Comparison of ENCODE assay signal across 8 cellular contexts in genomic region chr11:120303004-120303637, GRCh38. TPM values are rescaled to one million over a fixed set of nuclear protein-coding genes. Genes with fewer than 3 reads are reported as not detected.
A peak's percentile ranks its signal among the peaks of the same experiment; 100 is the strongest.
DNase-seq lines count a peak whose midpoint lies in the region; ATAC-seq and TF ChIP-seq lines count a peak whose summit lies in the region.

No MANE protein-coding gene starts in this region.

- TF ChIP-seq POLR2A in thyroid gland (IDR thresholded peaks at IDR 0.05) = no peak

- no peak overlapping the region for H3K9ac ChIP-seq in PC-3 (ENCODE audit: low read length)

- no peaks in the 10 kb centered on the region for H4K20me1 ChIP-seq in PC-3 (ENCODE audit: low read length)

- peak; percentile 23 for ATAC-seq in PC-3

- peak; percentile 100 for TF ChIP-seq CTCF in PC-3 (conservative IDR thresholded peaks at IDR 0.05; ENCODE audit: low read depth, low read length)
- peak; percentile 99 for TF ChIP-seq CTCF in fibroblast of the aortic adventitia (IDR thresholded peaks at IDR 0.05; ENCODE audit: insufficient read depth, low read length)
- peak; percentile 52 for TF ChIP-seq CTCF in neutrophil (IDR thresholded peaks at IDR 0.05)
- peak; percentile 50 to 77 (median 62) for TF ChIP-seq CTCF in thyroid gland (IDR thresholded peaks at IDR 0.05)

- POLR2A ChIA-PET in PC-3 (lab: Charles Lee; ENCODE audit: unreplicated experiment) = interaction anchor here (0.6 kb wide), 1 partner anchor 23 kb away, joined by 10 read pairs; no protein-coding TSS in a partner anchor

- CTCF ChIA-PET in PC-3 (lab: Charles Lee) = interaction anchor here (0.5 to 1.6 kb wide), 11 partner anchors 15 to 86 kb away, joined by 3 to 5 read pairs (median 4); partner anchors contain the start of gene TLCD5

- H2AFZ ChIP-seq in PC-3 (ENCODE audit: low read length) = peak overlapping the region; percentile 30; the same call in 1 of the 2 replicates

- H3K9me3 ChIP-seq in PC-3 (ENCODE audit: low read length) (no peaks in the 10 kb centered on the region), neutrophil (no peaks in the 10 kb centered on the region), thyroid gland (no peaks in the 10 kb centered on the region)

- DNase-seq in NCI-H510A treated with DMSO at 0.1 percent for 48 hours (lab: John Stamatoyannopoulos, UW) = peak; percentile 22
- DNase-seq in NCI-H510A (lab: John Stamatoyannopoulos, UW) = no peak
- peak in 54 of 76 experiments; percentile 4 to 75 (median 44) for DNase-seq in HUDEP-2 (lab: John Stamatoyannopoulos, UW; ENCODE audit: unreplicated experiment in 76 of 76)
- DNase-seq in PC-3 = peak; percentile 93
- DNase-seq in activated T-cell treated with anti-CD3 and anti-CD28 coated beads, Interleukin-2, amount 50 U/mL, for 48 hours = peak; percentile 76 to 78
- peak; percentile 88 for DNase-seq in fibroblast of the aortic adventitia (ENCODE audit: low read depth)
- DNase-seq in thyroid gland = peak; percentile 53 to 66

- H3K4me2 ChIP-seq in PC-3 (ENCODE audit: low read length) = peak overlapping the region; percentile 58

- H3K27ac ChIP-seq in PC-3 (ENCODE audit: low read length) = no peak overlapping the region
- H3K27ac ChIP-seq in neutrophil = no peak overlapping the region
- peak overlapping the region; percentile 63 to 68 (median 64) for H3K27ac ChIP-seq in thyroid gland

- peaks cover 66% of the 10 kb centered on the region for H3K4me1 ChIP-seq in PC-3 (ENCODE audit: insufficient read depth, low read length)
- H3K4me1 ChIP-seq in neutrophil (ENCODE audit: control insufficient read depth in 1 of 2, insufficient read depth in 1 of 2, low read depth in 1 of 2, low read length in 1 of 2) = no peaks in the 10 kb centered on the region
- peaks cover 6 to 16% of the 10 kb centered on the region in 2 donors for H3K4me1 ChIP-seq in thyroid gland

- no peaks in the 10 kb centered on the region for H3K9me2 ChIP-seq in PC-3 (replicated peaks; ENCODE audit: low read length)

- intact Hi-C loops in PC-3 (cut with micrococcal nuclease) = loop anchor here (1.0 kb wide), 1 partner anchor 92 kb away; the partner anchor contains the start of gene OAF
- intact Hi-C loops in thyroid gland (cut with DNase I) = loop anchor here (5.0 kb wide), 1 partner anchor 131 kb away; no protein-coding TSS in a partner anchor

- no peaks in the 10 kb centered on the region for H3K27me3 ChIP-seq in PC-3 (ENCODE audit: low read length)
- H3K27me3 ChIP-seq in neutrophil = peaks cover 64% of the 10 kb centered on the region
- H3K27me3 ChIP-seq in thyroid gland = no peaks in the 10 kb centered on the region

- H3K36me3 ChIP-seq in PC-3 (ENCODE audit: low read depth, low read length) (no peaks in the 10 kb centered on the region), neutrophil (no peaks in the 10 kb centered on the region), thyroid gland (no peaks in the 10 kb centered on the region)

- H3K4me3 ChIP-seq in PC-3 (ENCODE audit: low read length) (no peak overlapping the region), fibroblast of the aortic adventitia (ENCODE audit: low read depth, low read length) (no peak overlapping the region), neutrophil (ENCODE audit: low read depth in 1 of 2, low read length in 1 of 2) (no peak overlapping the region), thyroid gland (replicated peaks in 1 of 3) (no peak overlapping the region)

- no TSS peak for BruUV-seq in PC-3 (replicated peaks; lab: Mats Ljungman, UMichigan)

- no peaks in the 10 kb centered on the region for H3F3A ChIP-seq in PC-3 (ENCODE audit: low read length, unreplicated experiment)

- 42 to 51% methylated on average over 2 to 3 of the region's 3 CpGs for WGBS in thyroid gland, 2 donors

- no peaks in the 10 kb centered on the region for H3K79me2 ChIP-seq in PC-3 (ENCODE audit: low read length)

RNA-seq across cellular contexts. Expression of gene TLCD5, which starts 22.0 kb away (rescaled TPM):
- total RNA-seq in PC-3 (2014; rRNA removed) = 4.2 and 6.2 TPM in 2 replicates
- 5.8 and 6.4 TPM in 2 replicates for total RNA-seq in fibroblast of the aortic adventitia (ENCODE audit: low replicate concordance)
- total RNA-seq in thyroid gland = 10 to 100 TPM; 12.5 to 14.0 (median 13.4) TPM

RNA-seq across cellular contexts. Expression of gene ARHGEF12, which starts 33.1 kb away (rescaled TPM):
- total RNA-seq in PC-3 (2014; rRNA removed) = 41.0 and 54.4 TPM in 2 replicates
- total RNA-seq in fibroblast of the aortic adventitia (ENCODE audit: low replicate concordance) = 85.2 and 103 TPM in 2 replicates
- total RNA-seq in thyroid gland = 100 to 1,000 TPM; 169 to 268 (median 197) TPM

Comparison
In these comparisons a context has a peak if more than half of its experiments do, and no peak if none do; other contexts are left out.
1. H3K27ac ChIP-seq: peak in thyroid gland (3 of 3); none in PC-3 (single experiment) and neutrophil (single experiment).
2. Peak in every context shown above with its lines, with median percentiles within 50 percentile points of each other: CTCF ChIP-seq.